ENCODE assay signal across 8 cellular contexts in genomic region chr6:36682328-36683144, GRCh38. TPM values are rescaled to one million over a fixed set of nuclear protein-coding genes. Genes with fewer than 3 reads are reported as not detected.
DNase-seq lines count a peak whose midpoint lies in the region; ATAC-seq and TF ChIP-seq lines count a peak whose summit lies in the region.

No MANE protein-coding gene starts in this region.

- peaks cover 8% of the 10 kb centered on the region for H3K36me3 ChIP-seq in endodermal cell (ENCODE audit: control insufficient read depth, insufficient read depth, low read length)

- peaks cover 3% of the 10 kb centered on the region for H3K4me1 ChIP-seq in endodermal cell (ENCODE audit: control insufficient read depth, insufficient read depth, low read length)

- H3K4me3 Mint-ChIP-seq in glutamatergic neuron (ENCODE audit: unreplicated experiment) = peak overlapping the region; percentile 71
- no peak overlapping the region for H3K4me3 Mint-ChIP-seq in endodermal cell

- peak; percentile 21 for ATAC-seq in HG02763 (IDR thresholded peaks at IDR 0.05; ENCODE audit: unreplicated experiment)
- no peak for ATAC-seq in HG03025 (IDR thresholded peaks at IDR 0.05; ENCODE audit: low FRiP score, unreplicated experiment)

- peaks cover 41% of the 10 kb centered on the region for H3K27me3 ChIP-seq in endodermal cell (ENCODE audit: control insufficient read depth, insufficient read depth, low read length, poor library complexity, severe bottlenecking)

- H3K9ac ChIP-seq in endodermal cell (ENCODE audit: extremely low read depth, low read length, poor library complexity, severe bottlenecking) = no peak overlapping the region

- H3K27ac Mint-ChIP-seq in glutamatergic neuron (ENCODE audit: unreplicated experiment) (no peak overlapping the region), endodermal cell (no peak overlapping the region)

- TF ChIP-seq CTCF in glutamatergic neuron (IDR thresholded peaks at IDR 0.05; ENCODE audit: partially characterized antibody, unreplicated experiment) (no peak), endodermal cell (conservative IDR thresholded peaks at IDR 0.05) (no peak)

- H3K9me3 Mint-ChIP-seq in glutamatergic neuron (ENCODE audit: unreplicated experiment) (peaks cover 12% of the 10 kb centered on the region), endodermal cell (no peaks in the 10 kb centered on the region)

- peak; percentile 89 for DNase-seq in Caki2 (ENCODE audit: low read depth)
- DNase-seq in NCI-H526 treated with DMSO at 0.1 percent for 48 hours (lab: John Stamatoyannopoulos, UW) = peak; percentile 85
- DNase-seq in activated T-cell treated with anti-CD3 and anti-CD28 coated beads for 4 hours = peak; percentile 21
- DNase-seq in glutamatergic neuron = no peak
- DNase-seq in stimulated activated CD4-positive, alpha-beta T cell treated with anti-CD3 and anti-CD28 coated beads, Interleukin-15, amount 100 ng/mL, for 48 hours (ENCODE audit: low read depth in 2 of 2) = peak; percentile 45 to 49
- no peak for DNase-seq in endodermal cell

- 86 to 87% methylated on average over 3 to 11 of the region's 11 CpGs for WGBS in endodermal cell (ENCODE audit: insufficient coverage in 1 of 2, insufficient read length in 1 of 2), 2 experiments

- no peak overlapping the region for H3K27ac ChIP-seq in endodermal cell (ENCODE audit: low read depth, low read length)

- H3K27me3 Mint-ChIP-seq in glutamatergic neuron (ENCODE audit: unreplicated experiment) (peaks cover 8% of the 10 kb centered on the region), endodermal cell (ENCODE audit: insufficient read depth) (peaks cover 44% of the 10 kb centered on the region)

- peaks cover 3% of the 10 kb centered on the region for H3K4me1 Mint-ChIP-seq in glutamatergic neuron (ENCODE audit: low read depth, unreplicated experiment)
- peaks cover 14% of the 10 kb centered on the region for H3K4me1 Mint-ChIP-seq in endodermal cell

- H3K36me3 Mint-ChIP-seq in glutamatergic neuron (ENCODE audit: unreplicated experiment) = no peaks in the 10 kb centered on the region
- H3K36me3 Mint-ChIP-seq in endodermal cell (ENCODE audit: low read depth) = no peaks in the 10 kb centered on the region

- H3K4me3 ChIP-seq in endodermal cell (ENCODE audit: low read length) = no peak overlapping the region

- in situ Hi-C loops in Caki2 (cut with HindIII; ENCODE audit: low pct_unique_long_range_greater_than_20kb, low sequenced_read_pairs) = no loop called here

- H3K9me3 ChIP-seq in endodermal cell (ENCODE audit: control insufficient read depth, low read length) = no peaks in the 10 kb centered on the region

RNA-seq across cellular contexts. Expression of gene CDKN1A, which starts 4.0 kb away (rescaled TPM):
- 217 and 218 TPM in 2 replicates for total RNA-seq in Caki2 (2014; rRNA removed; shearing (Covaris generic); ENCODE audit: low replicate concordance)
- total RNA-seq in glutamatergic neuron (ENCODE audit: unreplicated experiment) = 41.3 TPM
- 1 to 10 TPM; 1.9 to 3.7 TPM for total RNA-seq in endodermal cell
- polyA plus RNA-seq in endodermal cell (2013, experiment 1 of 2) = 45.0 TPM
- 50.3 TPM for polyA plus RNA-seq in endodermal cell (2013, experiment 2 of 2)

RNA-seq across cellular contexts. Expression of gene RAB44, which starts 15.1 kb away (rescaled TPM):
- total RNA-seq in Caki2 (2014; rRNA removed; shearing (Covaris generic); ENCODE audit: low replicate concordance) = not detected in 2 replicates
- not detected for total RNA-seq in glutamatergic neuron (ENCODE audit: unreplicated experiment)
- not detected for total RNA-seq in endodermal cell
- not detected for polyA plus RNA-seq in endodermal cell (2013, experiment 1 of 2)
- polyA plus RNA-seq in endodermal cell (2013, experiment 2 of 2) = not detected

Comparison
In these comparisons a context has a peak if more than half of its experiments do, and no peak if none do; other contexts are left out.
1. DNase-seq: peak in Caki2 (single experiment), NCI-H526 treated with DMSO at 0.1 percent for 48 hours (single experiment), activated T-cell treated with anti-CD3 and anti-CD28 coated beads for 4 hours (single experiment) and stimulated activated CD4-positive, alpha-beta T cell treated with anti-CD3 and anti-CD28 coated beads, Interleukin-15, amount 100 ng/mL, for 48 hours (2 of 2); none in glutamatergic neuron (single experiment) and endodermal cell (single experiment).